ENCODE assay signal across 31 cellular contexts in genomic region chr6:106002005-106002404, GRCh38.
"Had no signal": no experiment of that assay in that cellular context is flagged by ENCODE, and none has a peak within 500 bp of the region (broad histone marks: within the 10 kb centered on the region; RNA-seq: fewer than 3 reads in every experiment).

No MANE protein-coding gene starts in this region.

- H3K27me3 ChIP-seq: Peyer's patch, SJCRH30 had no signal

- H3K9me3 Mint-ChIP-seq: activated naive CD4-positive, alpha-beta T cell treated with anti-CD3 and anti-CD28 coated beads, Interleukin-2, amount 50 U/mL, for 72 hours; activated naive CD8-positive, alpha-beta T cell treated with anti-CD3 and anti-CD28 coated beads, Interleukin-2, amount 50 U/mL, for 24 hours; activated T-cell treated with anti-CD3 and anti-CD28 coated beads, Interleukin-2, amount 50 U/mL, for 24 hours; activated T-helper 1 cell treated with anti-CD3 and anti-CD28 coated beads, Interleukin-12 subunit alpha, Interleukin-12 subunit beta, Interleukin-2, Interleukin-4 antibody, amounts not matched to agents 30 ng/mL and 10 ng/mL and 1 ng/mL, durations not matched to agents 14 hours and 24 hours and 36 hours had no signal

- H3K4me3 ChIP-seq: ascending aorta, body of pancreas, Peyer's patch, SJCRH30 had no signal

- H3K9me3 ChIP-seq: ascending aorta, body of pancreas, Peyer's patch, SJCRH30, SK-N-SH had no signal

- H3K4me2 ChIP-seq: SK-N-SH had no signal

- H3K9ac ChIP-seq: SK-N-SH had no signal

- H3K36me3 Mint-ChIP-seq: activated naive CD4-positive, alpha-beta T cell treated with anti-CD3 and anti-CD28 coated beads, Interleukin-2, amount 50 U/mL, for 72 hours had no signal

- H3K36me3 ChIP-seq: ascending aorta, Peyer's patch, SJCRH30 had no signal

- DNase-seq: activated CD4-positive, alpha-beta T cell treated with anti-CD3 and anti-CD28 coated beads for 48 hours; activated CD4-positive, alpha-beta T cell treated with anti-CD3 and anti-CD28 coated beads, Interleukin-2, amount 50 U/mL, for 4 hours; activated CD4-positive, CD25-positive, alpha-beta regulatory T cell treated with anti-CD3 and anti-CD28 coated beads, Interleukin-2, amount 50 U/mL, for 72 hours; activated CD8-positive, alpha-beta memory T cell treated with anti-CD3 and anti-CD28 coated beads, Interleukin-2, amount 10 ng/mL, durations not matched to agents 7 days and 5 days; activated CD8-positive, alpha-beta T cell treated with anti-CD3 and anti-CD28 coated beads, Interleukin-2, amount 10 ng/mL, durations not matched to agents 7 days and 5 days; activated effector memory CD4-positive, alpha-beta T cell treated with Interleukin-2 at 50 U/mL for 16 hours; activated naive CD4-positive, alpha-beta T cell; activated naive CD8-positive, alpha-beta T cell treated with anti-CD3 and anti-CD28 coated beads, Interleukin-2, amount 50 U/mL, for 24 hours; activated T-cell treated with anti-CD3 and anti-CD28 coated beads, Interleukin-2, amount 50 U/mL, for 24 hours; amniotic stem cell; body of pancreas; central memory CD4-positive, alpha-beta T cell; Kasumi-1; NCI-H1048; NCI-H146; NCI-H1930; NCI-H345; NCI-H510A; NCI-H526 treated with DMSO at 0.1 percent for 48 hours; NCI-H82; NK-92 treated with Interleukin-12 subunit alpha and Interleukin-12 subunit beta, amount 100 ng/mL, for 24 hours; Peyer's patch; Right ventricle myocardium superior; SJCRH30; SK-N-SH; T-helper 1 cell had no signal

- H3K4me1 Mint-ChIP-seq: activated naive CD8-positive, alpha-beta T cell treated with anti-CD3 and anti-CD28 coated beads, Interleukin-2, amount 50 U/mL, for 24 hours had no signal

- H3K27ac ChIP-seq: ascending aorta, body of pancreas, Peyer's patch, RWPE1, SJCRH30 had no signal

- H3K4me3 Mint-ChIP-seq: activated CD8-positive, alpha-beta memory T cell treated with anti-CD3 and anti-CD28 coated beads, Interleukin-2, amount 10 ng/mL, durations not matched to agents 7 days and 5 days; activated CD8-positive, alpha-beta T cell treated with anti-CD3 and anti-CD28 coated beads, Interleukin-2, amount 10 ng/mL, durations not matched to agents 7 days and 5 days; activated naive CD8-positive, alpha-beta T cell treated with anti-CD3 and anti-CD28 coated beads, Interleukin-2, amount 50 U/mL, for 24 hours; activated T-cell treated with anti-CD3 and anti-CD28 coated beads, Interleukin-2, amount 50 U/mL, for 24 hours; activated T-helper 1 cell treated with anti-CD3 and anti-CD28 coated beads, Interleukin-12 subunit alpha, Interleukin-12 subunit beta, Interleukin-2, Interleukin-4 antibody, amounts not matched to agents 30 ng/mL and 10 ng/mL and 1 ng/mL, durations not matched to agents 14 hours and 24 hours and 36 hours; T-helper 2 cell treated with Interferon-gamma antibody and Interleukin-4, amounts not matched to agents 5 μg/mL and 100 μg/mL, for 36 hours had no signal

- H3K27ac Mint-ChIP-seq: activated CD8-positive, alpha-beta memory T cell treated with anti-CD3 and anti-CD28 coated beads, Interleukin-2, amount 10 ng/mL, durations not matched to agents 7 days and 5 days; activated CD8-positive, alpha-beta T cell treated with anti-CD3 and anti-CD28 coated beads, Interleukin-2, amount 10 ng/mL, durations not matched to agents 7 days and 5 days; activated naive CD4-positive, alpha-beta T cell treated with anti-CD3 and anti-CD28 coated beads, Interleukin-2, amount 50 U/mL, for 72 hours; activated naive CD8-positive, alpha-beta T cell treated with anti-CD3 and anti-CD28 coated beads, Interleukin-2, amount 50 U/mL, for 24 hours; activated T-cell treated with anti-CD3 and anti-CD28 coated beads, Interleukin-2, amount 50 U/mL, for 24 hours; activated T-helper 1 cell treated with anti-CD3 and anti-CD28 coated beads, Interleukin-12 subunit alpha, Interleukin-12 subunit beta, Interleukin-2, Interleukin-4 antibody, amounts not matched to agents 30 ng/mL and 10 ng/mL and 1 ng/mL, durations not matched to agents 14 hours and 24 hours and 36 hours; T-helper 2 cell treated with Interferon-gamma antibody and Interleukin-4, amounts not matched to agents 5 μg/mL and 100 μg/mL, for 36 hours had no signal

- H3K4me1 ChIP-seq: ascending aorta, body of pancreas, Peyer's patch, SJCRH30 had no signal
